Comparison of ENCODE assay signal across 16 cellular contexts in the genomic region with DNA sequence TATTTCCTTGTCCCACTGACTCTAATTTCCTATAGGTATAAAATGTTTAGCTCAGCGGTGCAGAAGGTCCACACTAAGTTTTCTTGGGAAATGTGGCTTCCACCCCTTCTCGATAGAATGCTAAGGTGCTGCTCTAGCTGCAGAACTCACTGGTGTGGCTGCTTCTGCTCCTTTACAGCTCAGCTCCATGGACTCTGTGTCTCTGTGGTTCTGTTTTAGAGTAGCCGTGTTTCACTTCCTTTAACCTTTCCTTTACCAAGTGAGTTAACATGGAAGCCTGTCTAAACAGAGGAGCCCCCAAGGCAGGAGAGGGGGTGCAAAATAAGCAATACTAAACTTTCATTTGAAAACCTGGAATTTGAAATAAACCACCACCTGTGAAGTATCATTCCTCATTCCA.
DNase-seq lines count a peak whose midpoint lies in the region; ATAC-seq and TF ChIP-seq lines count a peak whose summit lies in the region.
"Had no signal": no experiment of that assay in that cellular context is flagged by ENCODE, and none has a peak within 500 bp of the region (broad histone marks: within the 10 kb centered on the region; RNA-seq: fewer than 3 reads in every experiment).

No MANE protein-coding gene starts in this region.

- intact Hi-C loops in esophagus muscularis mucosa (cut with DNase I): no loop called here

- ATAC-seq in GM19043 (IDR thresholded peaks at IDR 0.05; ENCODE audit: low read depth, unreplicated experiment) (peak; percentile 56), HG03378 (IDR thresholded peaks at IDR 0.05; ENCODE audit: unreplicated experiment) (no peak)
- ATAC-seq in stimulated activated naive B cell treated with anti-CD40 and anti-IgM and Interleukin-4, amounts not matched to agents 10 μg/mL and 1 μg/mL and 100 μg/mL, for 72 hours (replicated peaks): peak; percentile 80 to 83
- ATAC-seq: body of pancreas had no signal

- H3K9me3 ChIP-seq in esophagus muscularis mucosa: no peaks in the 10 kb centered on the region
- H3K9me3 ChIP-seq: body of pancreas had no signal

- no peaks in the 10 kb centered on the region for H3K36me3 Mint-ChIP-seq in stimulated activated naive B cell treated with anti-CD40 and anti-IgM and Interleukin-4, amounts not matched to agents 10 μg/mL and 1 μg/mL and 100 μg/mL, for 72 hours

- H3K4me1 ChIP-seq in esophagus muscularis mucosa: peaks cover 0 to 4% (median 0%) of the 10 kb centered on the region in 4 donors
- H3K4me1 ChIP-seq: body of pancreas had no signal

- TF ChIP-seq CTCF in esophagus muscularis mucosa (IDR thresholded peaks at IDR 0.05): no peak

- H3K27me3 Mint-ChIP-seq in stimulated activated naive B cell treated with anti-CD40 and anti-IgM and Interleukin-4, amounts not matched to agents 10 μg/mL and 1 μg/mL and 100 μg/mL, for 72 hours: peaks cover 0 to 4% of the 10 kb centered on the region in 2 donors

- WGBS in esophagus muscularis mucosa: 64% methylated on average over 3 of the region's 3 CpGs

- no peak for TF ChIP-seq POLR2A in esophagus muscularis mucosa (IDR thresholded peaks at IDR 0.05; ENCODE audit: low read depth)

- H3K4me3 ChIP-seq in esophagus muscularis mucosa: peak overlapping the region in 3 of 4 donors; percentile 25 to 43 (median 33)
- H3K4me3 ChIP-seq: body of pancreas, smooth muscle cell had no signal

- no peak overlapping the region for H3K27ac Mint-ChIP-seq in stimulated activated naive B cell treated with anti-CD40 and anti-IgM and Interleukin-4, amounts not matched to agents 10 μg/mL and 1 μg/mL and 100 μg/mL, for 72 hours

- no peaks in the 10 kb centered on the region for H3K9me3 Mint-ChIP-seq in stimulated activated naive B cell treated with anti-CD40 and anti-IgM and Interleukin-4, amounts not matched to agents 10 μg/mL and 1 μg/mL and 100 μg/mL, for 72 hours

- DNase-seq in NOMO-1 treated with DMSO at 0.1 percent for 48 hours (lab: John Stamatoyannopoulos, UW; ENCODE audit: unreplicated experiment) (peak; percentile 82), esophagus muscularis mucosa (ENCODE audit: extremely low spot score) (no peak), NCI-H82 treated with DMSO at 0.1 percent for 48 hours (lab: John Stamatoyannopoulos, UW; ENCODE audit: unreplicated experiment) (no peak)
- no peak for DNase-seq in stimulated activated naive B cell treated with anti-CD40 and anti-IgM and Interleukin-4, amounts not matched to agents 10 μg/mL and 1 μg/mL and 100 μg/mL, for 72 hours
- DNase-seq in stimulated activated CD4-positive, alpha-beta T cell treated with anti-CD3 and anti-CD28 coated beads, Interleukin-4, amount 100 ng/mL, for 24 hours: no peak
- no peak for DNase-seq in activated CD4-positive, CD25-positive, alpha-beta regulatory T cell treated with anti-CD3 and anti-CD28 coated beads, Interleukin-2, amount 50 U/mL, for 72 hours
- DNase-seq: activated CD4-positive, alpha-beta T cell treated with anti-CD3 and anti-CD28 coated beads, Interleukin-2, amount 50 U/mL, for 1 hour; DMS79; HCEC 1CT; NCI-H187 treated with DMSO at 0.1 percent for 48 hours; SHP77; stimulated activated naive CD4-positive, alpha-beta T cell treated with Interleukin-2 at 50 U/mL for 16 hours had no signal

- peak overlapping the region in 3 of 4 donors; percentile 16 to 45 (median 36) for H3K27ac ChIP-seq in esophagus muscularis mucosa (replicated peaks in 1 of 4)

- H3K4me1 Mint-ChIP-seq in stimulated activated naive B cell treated with anti-CD40 and anti-IgM and Interleukin-4, amounts not matched to agents 10 μg/mL and 1 μg/mL and 100 μg/mL, for 72 hours: peaks cover 17 to 31% of the 10 kb centered on the region in 2 donors

- H3K36me3 ChIP-seq in esophagus muscularis mucosa: no peaks in the 10 kb centered on the region

- peak overlapping the region; percentile 17 to 67 for H3K4me3 Mint-ChIP-seq in stimulated activated naive B cell treated with anti-CD40 and anti-IgM and Interleukin-4, amounts not matched to agents 10 μg/mL and 1 μg/mL and 100 μg/mL, for 72 hours

- no peak for TF ChIP-seq EP300 in esophagus muscularis mucosa (IDR thresholded peaks at IDR 0.05)

- no peaks in the 10 kb centered on the region for H3K27me3 ChIP-seq in esophagus muscularis mucosa
- H3K27me3 ChIP-seq: body of pancreas had no signal
